ENCODE assay signal across 17 cellular contexts in genomic region chr12:92912672-92913071, GRCh38. TPM values are rescaled to one million over a fixed set of nuclear protein-coding genes. Genes with fewer than 3 reads are reported as not detected.
DNase-seq lines count a peak whose midpoint lies in the region; ATAC-seq, FAIRE-seq and TF ChIP-seq lines count a peak whose summit lies in the region.
"Had no signal": no experiment of that assay in that cellular context is flagged by ENCODE, and none has a peak within 500 bp of the region (broad histone marks: within the 10 kb centered on the region; RNA-seq: fewer than 3 reads in every experiment).

No MANE protein-coding gene starts in this region.

- POLR2A ChIA-PET in SK-N-SH (lab: Yijun Ruan, JAX) = no interaction called here
- POLR2A ChIA-PET in HepG2 (lab: Yijun Ruan, JAX) = no interaction called here

- TF ChIP-seq RAD21 in SK-N-SH (IDR thresholded peaks at IDR 0.05; ENCODE audit: low read length) (no peak), HepG2 (CRISPR knock-in tag; IDR thresholded peaks at IDR 0.05) (no peak)

- no peak for ATAC-seq in SK-N-SH treated with all-trans-retinoic acid at 6 μM for 48 hours
- ATAC-seq in psoas muscle = no peak
- no peak for ATAC-seq in HepG2

- H2AFZ ChIP-seq in SK-N-SH (ENCODE audit: low read depth) = no peak overlapping the region
- H2AFZ ChIP-seq in mammary epithelial cell (ENCODE audit: low read depth, low read length) = no peak overlapping the region
- H2AFZ ChIP-seq in HepG2 (ENCODE audit: low read length) = no peak overlapping the region
- H2AFZ ChIP-seq: PC-9 had no signal

- H4K20me1 ChIP-seq in SK-N-SH (ENCODE audit: insufficient read depth) (peaks cover 6% of the 10 kb centered on the region; the same call in 1 of the 2 replicates), mammary epithelial cell (ENCODE audit: insufficient read depth, low read length) (no peaks in the 10 kb centered on the region), HepG2 (ENCODE audit: insufficient read depth, low read length) (no peaks in the 10 kb centered on the region)

- WGBS in SK-N-SH (ENCODE audit: low lambda C conversion rate) = 68% methylated on average over 2 of the region's 2 CpGs
- 100% methylated on average over 2 of the region's 2 CpGs for WGBS in mammary epithelial cell (ENCODE audit: low coverage, missing lambda C conversion rate)
- 86 to 97% (median 87%) methylated on average over 2 of the region's 2 CpGs for WGBS in psoas muscle, 3 donors
- 100% methylated on average over 2 of the region's 2 CpGs for WGBS in HepG2 (ENCODE audit: low lambda C conversion rate)

- H3K36me3 ChIP-seq in SK-N-SH (replicated peaks in 1 of 2; ENCODE audit: control insufficient read depth in 1 of 2, insufficient read depth in 2 of 2, low read length in 1 of 2) (peaks cover 0 to 7% of the 10 kb centered on the region in 2 experiments), mammary epithelial cell (ENCODE audit: insufficient read depth, low read length) (no peaks in the 10 kb centered on the region), psoas muscle (ENCODE audit: insufficient read depth in 1 of 2, low read depth in 1 of 2) (no peaks in the 10 kb centered on the region), HepG2 (replicated peaks in 1 of 2; ENCODE audit: control insufficient read depth in 1 of 2, insufficient read depth in 2 of 2, low read length in 2 of 2) (no peaks in the 10 kb centered on the region; a peak in 1 of 5 replicates), right atrium auricular region (peaks cover 4% of the 10 kb centered on the region)

- intact Hi-C loops in mammary epithelial cell (cut with micrococcal nuclease) = loop anchor here (1.0 kb wide), 1 partner anchor 13 kb away; no protein-coding TSS in a partner anchor
- intact Hi-C loops in psoas muscle (cut with DNase I) = no loop called here
- intact Hi-C loops in HepG2 (cut with micrococcal nuclease; ENCODE audit: unreplicated experiment) = no loop called here

- H3K27me3 ChIP-seq in SK-N-SH (ENCODE audit: insufficient read depth) = no peaks in the 10 kb centered on the region
- no peaks in the 10 kb centered on the region for H3K27me3 ChIP-seq in mammary epithelial cell (ENCODE audit: insufficient read depth, low read length)
- no peaks in the 10 kb centered on the region for H3K27me3 ChIP-seq in psoas muscle (ENCODE audit: insufficient read depth in 3 of 3, low read length in 2 of 3)
- no peaks in the 10 kb centered on the region for H3K27me3 ChIP-seq in HepG2 (ENCODE audit: control insufficient read depth in 1 of 2, insufficient read depth in 2 of 2, low read length in 2 of 2)
- no peaks in the 10 kb centered on the region for H3K27me3 ChIP-seq in right atrium auricular region

- TF ChIP-seq POLR2A in H54 (IDR thresholded peaks at IDR 0.05; ENCODE audit: low read depth, low read length) (no peak), HepG2 (IDR thresholded peaks at IDR 0.05; ENCODE audit: insufficient read depth in 1 of 2, low read depth in 2 of 2, low read length in 2 of 2) (no peak)

- FAIRE-seq in H54 (lab: Jason Lieb, UNC) = peak; percentile 15
- FAIRE-seq in HepG2 (lab: Jason Lieb, UNC) = no peak
- FAIRE-seq: GM18507 had no signal

- CTCF ChIA-PET in SK-N-SH (lab: Yijun Ruan, JAX) (no interaction called here), mammary epithelial cell (lab: Charles Lee; ENCODE audit: low non-redundant PET) (no interaction called here), HepG2 (lab: Yijun Ruan, JAX; ENCODE audit: low intra/inter-chr PET ratio, low total read pairs) (no interaction called here)

- no peak overlapping the region for H3K27ac ChIP-seq in SK-N-SH (ENCODE audit: low read depth in 2 of 2, low read length in 1 of 2)
- H3K27ac ChIP-seq in mammary epithelial cell (ENCODE audit: insufficient read depth, low read depth, low read length) = peak overlapping the region; percentile 67
- peak overlapping the region; percentile 67 for H3K27ac ChIP-seq in psoas muscle
- H3K27ac ChIP-seq in HepG2 (ENCODE audit: extremely low read length, insufficient read depth, low read length) = no peak overlapping the region
- H3K27ac ChIP-seq in right atrium auricular region = no peak overlapping the region
- H3K27ac ChIP-seq: 22Rv1, KMS-11, PC-9 had no signal

- H3K4me3 ChIP-seq in SK-N-SH (ENCODE audit: low read depth in 2 of 2, low read length in 1 of 2) (no peak overlapping the region), mammary epithelial cell (replicated peaks in 1 of 3; ENCODE audit: insufficient read depth in 1 of 3, low read depth in 2 of 3, low read length in 3 of 3) (no peak overlapping the region), psoas muscle (no peak overlapping the region), HepG2 (replicated peaks in 1 of 3; ENCODE audit: insufficient read depth in 1 of 3, low read depth in 2 of 3, low read length in 3 of 3) (no peak overlapping the region), right atrium auricular region (no peak overlapping the region)
- H3K4me3 ChIP-seq: PC-9 had no signal

- H3K9ac ChIP-seq in SK-N-SH (no peak overlapping the region), mammary epithelial cell (ENCODE audit: insufficient read depth, low read length) (no peak overlapping the region), HepG2 (ENCODE audit: insufficient read depth, low read depth, low read length) (no peak overlapping the region)
- H3K9ac ChIP-seq: KMS-11 had no signal

- in situ Hi-C loops in mammary epithelial cell (cut with MboI; ENCODE audit: low sequenced_read_pairs in 2 of 2) = no loop called here
- in situ Hi-C loops in HepG2 (cut with HindIII; ENCODE audit: extremely low pct_ligation_motif_present, low pct_unique_long_range_greater_than_20kb) = no loop called here

- H3K9me2 ChIP-seq in SK-N-SH = no peaks in the 10 kb centered on the region

- no peak for TF ChIP-seq EP300 in SK-N-SH (IDR thresholded peaks at IDR 0.05; ENCODE audit: borderline replicate concordance in 1 of 2, low read depth in 1 of 2, low read length in 1 of 2)
- TF ChIP-seq EP300 in HepG2 (IDR thresholded peaks at IDR 0.05; ENCODE audit: low read depth in 2 of 2, low read length in 2 of 2) = no peak
- TF ChIP-seq EP300 in HepG2 (CRISPR knock-in tag; IDR thresholded peaks at IDR 0.05; ENCODE audit: borderline replicate concordance) = no peak

- no TSS peak for BruUV-seq in mammary epithelial cell (replicated peaks; lab: Mats Ljungman, UMichigan)
- BruUV-seq in HepG2 (replicated peaks; lab: Mats Ljungman, UMichigan) = no TSS peak

- no peaks in the 10 kb centered on the region for H3K4me1 ChIP-seq in SK-N-SH (ENCODE audit: control insufficient read depth in 1 of 2, insufficient read depth in 2 of 2, low read depth in 1 of 2, low read length in 1 of 2)
- peaks cover 16% of the 10 kb centered on the region for H3K4me1 ChIP-seq in mammary epithelial cell (ENCODE audit: insufficient read depth, low read length)
- peaks cover 37% of the 10 kb centered on the region for H3K4me1 ChIP-seq in psoas muscle
- H3K4me1 ChIP-seq in HepG2 (ENCODE audit: insufficient read depth, low read length) = no peaks in the 10 kb centered on the region
- H3K4me1 ChIP-seq in right atrium auricular region = no peaks in the 10 kb centered on the region

- DNase-seq in SK-N-SH (no peak), H54 (ENCODE audit: insufficient read length, low spot score) (no peak), mammary epithelial cell (no peak), psoas muscle (no peak), HepG2 (ENCODE audit: low spot score) (no peak), right atrium auricular region (ENCODE audit: low spot score) (no peak), COR-L47 (lab: John Stamatoyannopoulos, UW) (no peak)
- DNase-seq: Caco-2, DMS53, NCI-H1105 treated with DMSO at 0.1 percent for 48 hours, NCI-H187, NCI-H774, PC-9 had no signal

- dilution Hi-C loops in mammary epithelial cell (cut with HindIII; ENCODE audit: low sequenced_read_pairs) = no loop called here

- H3K4me2 ChIP-seq in SK-N-SH = no peak overlapping the region
- H3K4me2 ChIP-seq in mammary epithelial cell (ENCODE audit: insufficient read depth, low read depth, low read length) = peak overlapping the region; percentile 18
- H3K4me2 ChIP-seq in HepG2 (ENCODE audit: low read depth, low read length) = no peak overlapping the region
- H3K4me2 ChIP-seq: KMS-11, PC-9 had no signal

- H3F3A ChIP-seq in SK-N-SH (replicated peaks; ENCODE audit: insufficient read depth) = peaks cover 11% of the 10 kb centered on the region

- H3K79me2 ChIP-seq in SK-N-SH (ENCODE audit: insufficient read depth) = peaks cover 92% of the 10 kb centered on the region
- H3K79me2 ChIP-seq in mammary epithelial cell (ENCODE audit: insufficient read depth, low read length) = peaks cover 77% of the 10 kb centered on the region
- H3K79me2 ChIP-seq in HepG2 (ENCODE audit: insufficient read depth, low read length) = peaks cover 75% of the 10 kb centered on the region

- TF ChIP-seq CTCF in SK-N-SH (IDR thresholded peaks at IDR 0.05) (no peak), mammary epithelial cell (conservative IDR thresholded peaks at IDR 0.05 in 1 of 2, IDR thresholded peaks at IDR 0.05 in 1 of 2; ENCODE audit: extremely low read depth in 1 of 2, insufficient read depth in 1 of 2, low read depth in 1 of 2, low read length in 2 of 2) (no peak), psoas muscle (IDR thresholded peaks at IDR 0.05) (no peak), HepG2 (CRISPR knock-in tag; IDR thresholded peaks at IDR 0.05) (no peak), right atrium auricular region (IDR thresholded peaks at IDR 0.05) (no peak)

- H3K9me3 ChIP-seq in SK-N-SH (peaks cover 5% of the 10 kb centered on the region), mammary epithelial cell (replicated peaks; ENCODE audit: insufficient read depth, low read length) (peaks cover 10% of the 10 kb centered on the region), psoas muscle (peaks cover 10% of the 10 kb centered on the region), HepG2 (ENCODE audit: low read length) (peaks cover 9% of the 10 kb centered on the region; the same call in 1 of the 2 replicates), right atrium auricular region (peaks cover 0 to 10% of the 10 kb centered on the region in 2 donors)

RNA-seq across cellular contexts. Expression of gene EEA1, which starts 16.4 kb away (rescaled TPM):
- polyA plus RNA-seq in SK-N-SH (2012; rRNA removed) (1.5 and 1.7 TPM in 2 replicates), mammary epithelial cell (5.8 TPM), psoas muscle (10 to 100 TPM in 1 of 3 donors, 1 to 10 TPM in 2; 4.1 to 10.9 (median 8.3) TPM), HepG2 (2011; rRNA removed) (2.6 and 5.0 TPM in 2 replicates)
- polyA plus RNA-seq in SK-N-SH (2012; cell fraction: cytosol; rRNA removed) = 3.0 and 3.7 TPM in 2 replicates
- 0.96 and 2.5 TPM in 2 replicates for polyA plus RNA-seq in SK-N-SH (2012; cell fraction: nucleus; rRNA removed)
- total RNA-seq in mammary epithelial cell (10 to 100 TPM; 17.2 to 45.2 TPM), psoas muscle (10 to 100 TPM; 27.7 to 51.8 (median 37.1) TPM), HepG2 (2016; rRNA removed; fragmentation: Illumina TruSeq; extraction: Trizol) (19.3 and 42.7 TPM in 2 replicates), right atrium auricular region (10 to 100 TPM; 15.3 to 16.2 TPM)
- 43.6 TPM for polyA minus RNA-seq in mammary epithelial cell
- total RNA-seq in HepG2 (2016; cell fraction: cytosol; rRNA removed; fragmentation: Illumina TruSeq; extraction: Trizol; ENCODE audit: low read depth) = 13.7 and 15.1 TPM in 2 replicates
- total RNA-seq in HepG2 (2016; cell fraction: insoluble cytoplasmic fraction; rRNA removed; fragmentation: Illumina TruSeq; extraction: Trizol) = 17.7 and 39.8 TPM in 2 replicates
- 9.5 and 12.2 TPM in 2 replicates for total RNA-seq in HepG2 (2016; cell fraction: membrane; rRNA removed; fragmentation: Illumina TruSeq; extraction: Trizol)
- total RNA-seq in HepG2 (2016; cell fraction: nucleus; rRNA removed; fragmentation: Illumina TruSeq; extraction: Trizol) = 29.6 and 33.4 TPM in 2 replicates
- 1.1 and 1.8 TPM in 2 replicates for polyA plus RNA-seq in HepG2 (2011; cell fraction: cytosol; rRNA removed)
- 2.6 and 2.7 TPM in 2 replicates for polyA plus RNA-seq in HepG2 (2011; cell fraction: nucleus; rRNA removed)
- 5.4 and 9.3 TPM in 2 replicates for polyA plus RNA-seq in HepG2 (2012)
- polyA plus RNA-seq in HepG2 (2016; cell fraction: cytosol; fragmentation: Illumina TruSeq; extraction: Trizol; ENCODE audit: low read depth) = 0.26 and 0.34 TPM in 2 replicates
- polyA plus RNA-seq in HepG2 (2016; cell fraction: insoluble cytoplasmic fraction; fragmentation: Illumina TruSeq; extraction: Trizol; ENCODE audit: low read depth) = 17.0 and 18.2 TPM in 2 replicates
- polyA plus RNA-seq in HepG2 (2016; cell fraction: membrane; fragmentation: Illumina TruSeq; extraction: Trizol; ENCODE audit: low read depth) = 0.85 and 1.0 TPM in 2 replicates
- 17.2 and 17.6 TPM in 2 replicates for polyA plus RNA-seq in HepG2 (2016; cell fraction: nucleus; fragmentation: Illumina TruSeq; extraction: Trizol; ENCODE audit: insufficient read depth, low read depth)
- 1.6 and 2.5 TPM in 2 replicates for polyA minus RNA-seq in HepG2 (2011; rRNA and poly(A)+ RNA removed; ENCODE audit: low replicate concordance)
- polyA minus RNA-seq in HepG2 (2011; cell fraction: cytosol; rRNA and poly(A)+ RNA removed) = 21.9 and 22.2 TPM in 2 replicates
- 23.8 and 31.0 TPM in 2 replicates for polyA minus RNA-seq in HepG2 (2011; cell fraction: nucleus; rRNA and poly(A)+ RNA removed)

Comparison
In these comparisons a context has a peak if more than half of its experiments do, and no peak if none do; other contexts are left out.
1. H3K27ac ChIP-seq: peak in mammary epithelial cell (single experiment) and psoas muscle (single experiment); none in SK-N-SH (0 of 2), HepG2 (single experiment) and right atrium auricular region (0 of 2).